In the genomic region with DNA sequence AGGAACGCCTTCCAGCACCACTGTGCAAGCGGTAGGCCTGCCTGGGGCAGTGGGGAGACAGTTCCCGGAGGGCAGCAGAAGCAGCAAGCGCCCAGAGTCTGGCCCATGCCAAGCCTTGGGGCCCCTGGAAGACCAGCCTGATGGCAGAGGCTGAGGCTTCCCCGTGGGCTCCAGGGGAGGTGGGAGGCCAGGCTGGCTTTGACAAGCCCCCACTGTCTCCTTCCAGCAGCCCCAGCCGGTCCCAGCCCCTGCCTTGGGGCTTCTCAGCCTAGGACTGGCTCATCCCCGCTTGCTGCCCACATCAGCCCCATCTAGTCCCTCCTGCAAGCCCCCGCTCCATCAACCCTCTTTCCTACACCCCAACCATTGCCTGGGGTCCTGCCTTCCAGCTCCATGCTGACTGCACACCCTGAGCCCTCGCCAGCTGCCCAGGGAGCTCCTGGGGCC, we compare ENCODE assay signal across 28 cellular contexts. TPM values are rescaled to one million over a fixed set of nuclear protein-coding genes. Genes with fewer than 3 reads are reported as not detected.
DNase-seq lines count a peak whose midpoint lies in the region; ATAC-seq and TF ChIP-seq lines count a peak whose summit lies in the region.
"Had no signal": no experiment of that assay in that cellular context is flagged by ENCODE, and none has a peak within 500 bp of the region (broad histone marks: within the 10 kb centered on the region; RNA-seq: fewer than 3 reads in every experiment).

No MANE protein-coding gene starts in this region.

- H3K9me3 ChIP-seq in left ventricle myocardium inferior (replicated peaks) (no peaks in the 10 kb centered on the region), right cardiac atrium (ENCODE audit: control insufficient read depth, low read length) (no peaks in the 10 kb centered on the region), T-helper 17 cell (ENCODE audit: control insufficient read depth, low read length, poor library complexity, severe bottlenecking) (no peaks in the 10 kb centered on the region)
- H3K9me3 ChIP-seq: adrenal gland, esophagus squamous epithelium, HAP-1, heart right ventricle, lower lobe of right lung, thoracic aorta, vagina had no signal

- 79% methylated on average over 9 of the region's 9 CpGs for WGBS in right cardiac atrium

- H3K27me3 ChIP-seq in left ventricle myocardium inferior (ENCODE audit: low read depth) = no peaks in the 10 kb centered on the region
- no peaks in the 10 kb centered on the region for H3K27me3 ChIP-seq in right cardiac atrium (ENCODE audit: control insufficient read depth, insufficient read depth)
- H3K27me3 ChIP-seq: heart right ventricle, vagina had no signal

- POLR2A ChIA-PET in T-cell (lab: Charles Lee) = no interaction called here

- H3K4me1 ChIP-seq in left ventricle myocardium inferior (peaks cover 39% of the 10 kb centered on the region), right cardiac atrium (ENCODE audit: control insufficient read depth, insufficient read depth, low read length) (peaks cover 6% of the 10 kb centered on the region)
- H3K4me1 ChIP-seq: adrenal gland, foreskin keratinocyte, HAP-1 had no signal

- H3K27ac ChIP-seq in left ventricle myocardium inferior (replicated peaks) (peak overlapping the region; percentile 51), right cardiac atrium (ENCODE audit: low read length) (no peak overlapping the region)
- H3K27ac ChIP-seq: adrenal gland, dorsolateral prefrontal cortex, esophagus squamous epithelium, foreskin keratinocyte, lower lobe of right lung, thoracic aorta, vagina had no signal

- H3K27me3 Mint-ChIP-seq in T-helper 17 cell (peaks cover 10% of the 10 kb centered on the region), progenitor cell of endocrine pancreas (peaks cover 7% of the 10 kb centered on the region), T-cell (peaks cover 0 to 19% of the 10 kb centered on the region in 2 donors)
- H3K27me3 Mint-ChIP-seq: brain had no signal

- DNase-seq in left ventricle myocardium inferior = no peak
- no peak for DNase-seq in right cardiac atrium
- DNase-seq in T-helper 17 cell = peak in 2 of 3 donors; percentile 3 to 7
- DNase-seq in progenitor cell of endocrine pancreas (ENCODE audit: low spot score, unreplicated experiment) = no peak
- no peak for DNase-seq in T-cell
- DNase-seq: cerebellar nuclear complex, esophagus squamous epithelium, Kasumi-1, NCI-H1417 treated with DMSO at 0.1 percent for 48 hours, NCI-H524 treated with DMSO at 0.1 percent for 48 hours, OCI-M1 had no signal

- H3K9me3 Mint-ChIP-seq in progenitor cell of endocrine pancreas (ENCODE audit: low read depth) (peaks cover 3% of the 10 kb centered on the region), T-cell (no peaks in the 10 kb centered on the region)
- H3K9me3 Mint-ChIP-seq: activated T-cell treated with anti-CD3 and anti-CD28 coated beads, Interleukin-2, amount 50 U/mL, for 4 hours; naive thymus-derived CD8-positive, alpha-beta T cell had no signal

- H3K36me3 Mint-ChIP-seq in T-helper 17 cell (ENCODE audit: low read depth) (no peaks in the 10 kb centered on the region), progenitor cell of endocrine pancreas (ENCODE audit: insufficient read depth) (no peaks in the 10 kb centered on the region), T-cell (no peaks in the 10 kb centered on the region)
- H3K36me3 Mint-ChIP-seq: brain; naive thymus-derived CD8-positive, alpha-beta T cell had no signal

- no peaks in the 10 kb centered on the region for H3K36me3 ChIP-seq in left ventricle myocardium inferior
- H3K36me3 ChIP-seq: adrenal gland, esophagus squamous epithelium, HAP-1, heart right ventricle, lower lobe of right lung, thoracic aorta, vagina had no signal

- no peak overlapping the region for H3K4me3 Mint-ChIP-seq in T-helper 17 cell
- no peak overlapping the region for H3K4me3 Mint-ChIP-seq in progenitor cell of endocrine pancreas (ENCODE audit: low read depth)
- H3K4me3 Mint-ChIP-seq in T-cell = peak overlapping the region in 1 of 3 donors; percentile 64
- H3K4me3 Mint-ChIP-seq: activated T-cell treated with anti-CD3 and anti-CD28 coated beads, Interleukin-2, amount 50 U/mL, for 4 hours; brain had no signal

- CTCF ChIA-PET in T-cell (lab: Charles Lee) = interaction anchor here in 1 of 2 donors (0.6 kb wide), 1 partner anchor 463 kb away, joined by 3 read pairs; a partner anchor contains a TSS

- ATAC-seq in right cardiac atrium (no peak), T-helper 17 cell (no peak), T-cell (replicated peaks in 1 of 4) (no peak), HG03025 (IDR thresholded peaks at IDR 0.05; ENCODE audit: low FRiP score, unreplicated experiment) (no peak), GM18858 (IDR thresholded peaks at IDR 0.05; ENCODE audit: unreplicated experiment) (no peak), HG03175 (IDR thresholded peaks at IDR 0.05; ENCODE audit: unreplicated experiment) (no peak)
- ATAC-seq: GM12878, HepG2 had no signal

- TF ChIP-seq CTCF in left ventricle myocardium inferior (IDR thresholded peaks at IDR 0.05; ENCODE audit: borderline replicate concordance) (no peak), progenitor cell of endocrine pancreas (IDR thresholded peaks at IDR 0.05; ENCODE audit: unreplicated experiment) (no peak)

- H3K27ac Mint-ChIP-seq in T-helper 17 cell (peak overlapping the region; percentile 62), progenitor cell of endocrine pancreas (peak overlapping the region; percentile 18), T-cell (peak overlapping the region in 1 of 2 donors; percentile 46)

- intact Hi-C loops in left ventricle myocardium inferior (cut with micrococcal nuclease) (no loop called here), right cardiac atrium (cut with DNase I) (no loop called here)

- H3K4me3 ChIP-seq in left ventricle myocardium inferior (no peak overlapping the region), right cardiac atrium (ENCODE audit: low read length) (no peak overlapping the region)
- H3K4me3 ChIP-seq: adrenal gland, dorsolateral prefrontal cortex, esophagus squamous epithelium, GM12878, HAP-1, heart right ventricle, lower lobe of right lung, thoracic aorta, vagina had no signal

- H3K4me1 Mint-ChIP-seq in T-helper 17 cell (peaks cover 17% of the 10 kb centered on the region), progenitor cell of endocrine pancreas (ENCODE audit: low read depth) (peaks cover 3% of the 10 kb centered on the region), T-cell (peaks cover 11 to 16% (median 14%) of the 10 kb centered on the region in 3 donors)

RNA-seq across cellular contexts. Expression of a gene that starts 46.7 kb away (rescaled TPM):
- total RNA-seq in left ventricle myocardium inferior (75.0 TPM), right cardiac atrium (10 to 100 TPM; 34.6 to 94.1 (median 47.0) TPM), T-helper 17 cell (under 1 TPM; 0.21 to 0.77 TPM), progenitor cell of endocrine pancreas (4,678 and 5,100 TPM in 2 replicates), T-cell (under 1 TPM in 4 of 5 donors, not detected in 1; 0.30 to 0.98 (median 0.60) TPM)
- 66.3 TPM for polyA plus RNA-seq in right cardiac atrium
- total RNA-seq: mononuclear cell; naive thymus-derived CD8-positive, alpha-beta T cell had no signal
- polyA plus RNA-seq: GM12878; naive thymus-derived CD8-positive, alpha-beta T cell had no signal

Comparison
In these comparisons a context has a peak if more than half of its experiments do, and no peak if none do; other contexts are left out.
1. DNase-seq: peak in T-helper 17 cell (2 of 3); none in left ventricle myocardium inferior (single experiment), right cardiac atrium (0 of 3), progenitor cell of endocrine pancreas (single experiment) and T-cell (0 of 34).
2. RNA of a gene that starts 46.7 kb away (total RNA-seq): 4,678 to 5,100 TPM in progenitor cell of endocrine pancreas; 75.0 TPM in left ventricle myocardium inferior (single experiment), 34.6 to 94.1 TPM in right cardiac atrium, 0.21 to 0.77 TPM in T-helper 17 cell and 0.30 to 0.98 TPM in T-cell; every median in the first group is over 10 times any median in the second.